1 cellular context compared by ENCODE assay signal in the genomic region with DNA sequence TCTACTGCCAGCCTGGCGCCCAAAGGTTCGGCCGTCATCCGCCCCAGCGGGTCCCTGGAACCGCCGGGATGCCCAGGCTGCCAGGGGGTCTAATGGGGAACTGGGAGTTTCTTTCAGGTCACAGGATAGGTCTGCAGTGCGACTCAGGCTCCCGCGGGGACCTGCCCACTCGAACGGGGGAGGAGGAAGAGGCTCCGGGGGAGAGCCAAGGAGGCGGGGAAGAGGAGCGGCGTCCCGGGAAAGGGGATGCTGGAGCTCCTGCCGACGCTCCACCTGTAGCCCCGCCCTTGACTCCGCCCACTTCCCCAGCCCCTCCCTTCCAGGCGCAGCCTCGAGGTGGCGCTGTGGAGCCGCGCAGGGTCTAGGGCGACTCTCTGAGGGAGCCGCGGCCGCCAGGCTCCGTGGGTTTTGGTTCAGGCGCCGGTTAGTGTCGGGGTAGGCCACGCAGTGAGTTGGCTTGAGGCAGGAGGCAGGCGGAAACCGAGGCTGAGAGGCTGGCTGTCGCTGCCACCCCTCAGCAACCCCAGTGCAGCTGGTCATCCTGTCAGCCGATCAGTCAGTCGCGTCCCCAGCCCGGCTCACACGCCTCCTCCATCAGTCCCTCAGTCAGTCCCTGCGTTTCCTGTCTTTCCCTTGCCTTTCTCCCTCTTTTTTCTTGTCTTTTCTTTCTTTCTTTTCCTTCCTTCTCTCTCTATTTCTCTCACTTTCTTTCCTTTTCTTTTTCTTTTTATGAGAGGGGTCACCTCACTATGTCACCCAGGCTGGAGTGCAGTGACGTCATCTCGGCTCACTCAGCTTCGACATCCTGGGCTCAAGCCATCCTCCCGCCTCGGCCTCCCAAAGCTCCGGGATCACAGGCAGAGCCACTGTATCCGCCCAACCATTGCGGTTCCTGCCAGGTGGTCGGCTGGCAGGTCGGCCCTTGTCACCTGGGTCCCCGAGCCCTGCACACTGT.
A peak's percentile ranks its signal among the peaks of the same experiment; 100 is the strongest.
TF ChIP-seq lines count a peak whose summit lies in the region.

No MANE protein-coding gene starts in this region.

TF ChIP-seq in HepG2, 621 proteins besides CTCF, POLR2A, EP300 and RAD21 (continued from another document and continues in another):
- TF ChIP-seq, protein P1, sequence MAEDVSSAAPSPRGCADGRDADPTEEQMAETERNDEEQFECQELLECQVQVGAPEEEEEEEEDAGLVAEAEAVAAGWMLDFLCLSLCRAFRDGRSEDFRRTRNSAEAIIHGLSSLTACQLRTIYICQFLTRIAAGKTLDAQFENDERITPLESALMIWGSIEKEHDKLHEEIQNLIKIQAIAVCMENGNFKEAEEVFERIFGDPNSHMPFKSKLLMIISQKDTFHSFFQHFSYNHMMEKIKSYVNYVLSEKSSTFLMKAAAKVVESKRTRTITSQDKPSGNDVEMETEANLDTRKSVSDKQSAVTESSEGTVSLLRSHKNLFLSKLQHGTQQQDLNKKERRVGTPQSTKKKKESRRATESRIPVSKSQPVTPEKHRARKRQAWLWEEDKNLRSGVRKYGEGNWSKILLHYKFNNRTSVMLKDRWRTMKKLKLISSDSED (CRISPR knock-in tag; IDR thresholded peaks at IDR 0.05): no peak
- peak; percentile 47 for TF ChIP-seq TAF15 (IDR thresholded peaks at IDR 0.05; ENCODE audit: low read depth, low read length, poor library complexity, severe bottlenecking)
- TF ChIP-seq, protein P2, sequence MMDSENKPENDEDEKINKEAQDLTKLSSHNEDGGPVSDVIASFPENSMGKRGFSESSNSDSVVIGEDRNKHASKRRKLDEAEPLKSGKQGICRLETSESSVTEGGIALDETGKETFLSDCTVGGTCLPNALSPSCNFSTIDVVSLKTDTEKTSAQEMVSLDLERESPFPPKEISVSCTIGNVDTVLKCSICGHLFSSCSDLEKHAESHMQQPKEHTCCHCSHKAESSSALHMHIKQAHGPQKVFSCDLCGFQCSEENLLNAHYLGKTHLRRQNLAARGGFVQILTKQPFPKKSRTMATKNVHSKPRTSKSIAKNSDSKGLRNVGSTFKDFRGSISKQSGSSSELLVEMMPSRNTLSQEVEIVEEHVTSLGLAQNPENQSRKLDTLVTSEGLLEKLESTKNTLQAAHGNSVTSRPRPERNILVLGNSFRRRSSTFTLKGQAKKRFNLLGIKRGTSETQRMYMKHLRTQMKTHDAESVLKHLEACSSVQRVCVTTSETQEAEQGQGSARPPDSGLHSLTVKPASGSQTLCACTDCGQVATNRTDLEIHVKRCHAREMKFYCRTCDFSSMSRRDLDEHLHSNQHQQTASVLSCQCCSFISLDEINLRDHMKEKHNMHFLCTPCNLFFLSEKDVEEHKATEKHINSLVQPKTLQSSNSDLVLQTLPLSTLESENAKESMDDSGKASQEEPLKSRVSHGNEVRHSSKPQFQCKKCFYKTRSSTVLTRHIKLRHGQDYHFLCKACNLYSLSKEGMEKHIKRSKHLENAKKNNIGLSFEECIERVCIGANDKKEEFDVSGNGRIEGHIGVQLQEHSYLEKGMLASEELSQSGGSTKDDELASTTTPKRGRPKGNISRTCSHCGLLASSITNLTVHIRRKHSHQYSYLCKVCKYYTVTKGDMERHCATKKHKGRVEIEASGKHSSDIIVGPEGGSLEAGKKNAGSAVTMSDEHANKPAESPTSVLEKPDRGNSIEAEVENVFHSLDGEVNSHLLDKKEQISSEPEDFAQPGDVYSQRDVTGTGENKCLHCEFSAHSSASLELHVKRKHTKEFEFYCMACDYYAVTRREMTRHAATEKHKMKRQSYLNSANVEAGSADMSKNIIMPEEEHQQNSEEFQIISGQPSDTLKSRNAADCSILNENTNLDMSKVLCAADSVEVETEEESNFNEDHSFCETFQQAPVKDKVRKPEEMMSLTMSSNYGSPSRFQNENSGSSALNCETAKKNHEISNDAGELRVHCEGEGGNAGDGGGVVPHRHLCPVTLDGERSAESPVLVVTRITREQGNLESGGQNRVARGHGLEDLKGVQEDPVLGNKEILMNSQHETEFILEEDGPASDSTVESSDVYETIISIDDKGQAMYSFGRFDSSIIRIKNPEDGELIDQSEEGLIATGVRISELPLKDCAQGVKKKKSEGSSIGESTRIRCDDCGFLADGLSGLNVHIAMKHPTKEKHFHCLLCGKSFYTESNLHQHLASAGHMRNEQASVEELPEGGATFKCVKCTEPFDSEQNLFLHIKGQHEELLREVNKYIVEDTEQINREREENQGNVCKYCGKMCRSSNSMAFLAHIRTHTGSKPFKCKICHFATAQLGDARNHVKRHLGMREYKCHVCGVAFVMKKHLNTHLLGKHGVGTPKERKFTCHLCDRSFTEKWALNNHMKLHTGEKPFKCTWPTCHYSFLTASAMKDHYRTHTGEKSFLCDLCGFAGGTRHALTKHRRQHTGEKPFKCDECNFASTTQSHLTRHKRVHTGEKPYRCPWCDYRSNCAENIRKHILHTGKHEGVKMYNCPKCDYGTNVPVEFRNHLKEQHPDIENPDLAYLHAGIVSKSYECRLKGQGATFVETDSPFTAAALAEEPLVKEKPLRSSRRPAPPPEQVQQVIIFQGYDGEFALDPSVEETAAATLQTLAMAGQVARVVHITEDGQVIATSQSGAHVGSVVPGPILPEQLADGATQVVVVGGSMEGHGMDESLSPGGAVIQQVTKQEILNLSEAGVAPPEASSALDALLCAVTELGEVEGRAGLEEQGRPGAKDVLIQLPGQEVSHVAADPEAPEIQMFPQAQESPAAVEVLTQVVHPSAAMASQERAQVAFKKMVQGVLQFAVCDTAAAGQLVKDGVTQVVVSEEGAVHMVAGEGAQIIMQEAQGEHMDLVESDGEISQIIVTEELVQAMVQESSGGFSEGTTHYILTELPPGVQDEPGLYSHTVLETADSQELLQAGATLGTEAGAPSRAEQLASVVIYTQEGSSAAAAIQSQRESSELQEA (CRISPR knock-in tag; IDR thresholded peaks at IDR 0.05; ENCODE audit: not compliant biosample characterization): peak; percentile 60
- TF ChIP-seq ZNF557 (CRISPR knock-in tag; IDR thresholded peaks at IDR 0.05): no peak
- TF ChIP-seq ZBTB3 (CRISPR knock-in tag; IDR thresholded peaks at IDR 0.05; ENCODE audit: borderline replicate concordance, low read depth): no peak
- TF ChIP-seq ZNF12 (CRISPR knock-in tag; IDR thresholded peaks at IDR 0.05): no peak
- no peak for TF ChIP-seq ZNF101 (CRISPR knock-in tag; IDR thresholded peaks at IDR 0.05; ENCODE audit: borderline replicate concordance, low read depth)
- no peak for TF ChIP-seq ZBTB7A (CRISPR knock-in tag; IDR thresholded peaks at IDR 0.05)
- TF ChIP-seq, protein P3, sequence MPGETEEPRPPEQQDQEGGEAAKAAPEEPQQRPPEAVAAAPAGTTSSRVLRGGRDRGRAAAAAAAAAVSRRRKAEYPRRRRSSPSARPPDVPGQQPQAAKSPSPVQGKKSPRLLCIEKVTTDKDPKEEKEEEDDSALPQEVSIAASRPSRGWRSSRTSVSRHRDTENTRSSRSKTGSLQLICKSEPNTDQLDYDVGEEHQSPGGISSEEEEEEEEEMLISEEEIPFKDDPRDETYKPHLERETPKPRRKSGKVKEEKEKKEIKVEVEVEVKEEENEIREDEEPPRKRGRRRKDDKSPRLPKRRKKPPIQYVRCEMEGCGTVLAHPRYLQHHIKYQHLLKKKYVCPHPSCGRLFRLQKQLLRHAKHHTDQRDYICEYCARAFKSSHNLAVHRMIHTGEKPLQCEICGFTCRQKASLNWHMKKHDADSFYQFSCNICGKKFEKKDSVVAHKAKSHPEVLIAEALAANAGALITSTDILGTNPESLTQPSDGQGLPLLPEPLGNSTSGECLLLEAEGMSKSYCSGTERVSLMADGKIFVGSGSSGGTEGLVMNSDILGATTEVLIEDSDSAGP (CRISPR knock-in tag; IDR thresholded peaks at IDR 0.05; ENCODE audit: borderline replicate concordance): peak; percentile 21; the same call in 1 of the 2 replicates
- TF ChIP-seq STAG1 (CRISPR knock-in tag; IDR thresholded peaks at IDR 0.05): peak; percentile 70
- TF ChIP-seq, protein P4, sequence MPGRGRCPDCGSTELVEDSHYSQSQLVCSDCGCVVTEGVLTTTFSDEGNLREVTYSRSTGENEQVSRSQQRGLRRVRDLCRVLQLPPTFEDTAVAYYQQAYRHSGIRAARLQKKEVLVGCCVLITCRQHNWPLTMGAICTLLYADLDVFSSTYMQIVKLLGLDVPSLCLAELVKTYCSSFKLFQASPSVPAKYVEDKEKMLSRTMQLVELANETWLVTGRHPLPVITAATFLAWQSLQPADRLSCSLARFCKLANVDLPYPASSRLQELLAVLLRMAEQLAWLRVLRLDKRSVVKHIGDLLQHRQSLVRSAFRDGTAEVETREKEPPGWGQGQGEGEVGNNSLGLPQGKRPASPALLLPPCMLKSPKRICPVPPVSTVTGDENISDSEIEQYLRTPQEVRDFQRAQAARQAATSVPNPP (CRISPR knock-in tag; IDR thresholded peaks at IDR 0.05): no peak
- TF ChIP-seq, protein P5, sequence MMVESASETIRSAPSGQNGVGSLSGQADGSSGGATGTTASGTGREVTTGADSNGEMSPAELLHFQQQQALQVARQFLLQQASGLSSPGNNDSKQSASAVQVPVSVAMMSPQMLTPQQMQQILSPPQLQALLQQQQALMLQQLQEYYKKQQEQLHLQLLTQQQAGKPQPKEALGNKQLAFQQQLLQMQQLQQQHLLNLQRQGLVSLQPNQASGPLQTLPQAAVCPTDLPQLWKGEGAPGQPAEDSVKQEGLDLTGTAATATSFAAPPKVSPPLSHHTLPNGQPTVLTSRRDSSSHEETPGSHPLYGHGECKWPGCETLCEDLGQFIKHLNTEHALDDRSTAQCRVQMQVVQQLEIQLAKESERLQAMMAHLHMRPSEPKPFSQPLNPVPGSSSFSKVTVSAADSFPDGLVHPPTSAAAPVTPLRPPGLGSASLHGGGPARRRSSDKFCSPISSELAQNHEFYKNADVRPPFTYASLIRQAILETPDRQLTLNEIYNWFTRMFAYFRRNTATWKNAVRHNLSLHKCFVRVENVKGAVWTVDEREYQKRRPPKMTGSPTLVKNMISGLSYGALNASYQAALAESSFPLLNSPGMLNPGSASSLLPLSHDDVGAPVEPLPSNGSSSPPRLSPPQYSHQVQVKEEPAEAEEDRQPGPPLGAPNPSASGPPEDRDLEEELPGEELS (CRISPR knock-in tag; IDR thresholded peaks at IDR 0.05): peak; percentile 33; the same call in 1 of the 2 replicates
- TF ChIP-seq, protein P6, sequence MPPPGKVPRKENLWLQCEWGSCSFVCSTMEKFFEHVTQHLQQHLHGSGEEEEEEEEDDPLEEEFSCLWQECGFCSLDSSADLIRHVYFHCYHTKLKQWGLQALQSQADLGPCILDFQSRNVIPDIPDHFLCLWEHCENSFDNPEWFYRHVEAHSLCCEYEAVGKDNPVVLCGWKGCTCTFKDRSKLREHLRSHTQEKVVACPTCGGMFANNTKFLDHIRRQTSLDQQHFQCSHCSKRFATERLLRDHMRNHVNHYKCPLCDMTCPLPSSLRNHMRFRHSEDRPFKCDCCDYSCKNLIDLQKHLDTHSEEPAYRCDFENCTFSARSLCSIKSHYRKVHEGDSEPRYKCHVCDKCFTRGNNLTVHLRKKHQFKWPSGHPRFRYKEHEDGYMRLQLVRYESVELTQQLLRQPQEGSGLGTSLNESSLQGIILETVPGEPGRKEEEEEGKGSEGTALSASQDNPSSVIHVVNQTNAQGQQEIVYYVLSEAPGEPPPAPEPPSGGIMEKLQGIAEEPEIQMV (CRISPR knock-in tag; IDR thresholded peaks at IDR 0.05; ENCODE audit: low read depth): 0 out of 2 replicates have a peak, but pooled peaks have one; percentile 45
- TF ChIP-seq, protein P7, sequence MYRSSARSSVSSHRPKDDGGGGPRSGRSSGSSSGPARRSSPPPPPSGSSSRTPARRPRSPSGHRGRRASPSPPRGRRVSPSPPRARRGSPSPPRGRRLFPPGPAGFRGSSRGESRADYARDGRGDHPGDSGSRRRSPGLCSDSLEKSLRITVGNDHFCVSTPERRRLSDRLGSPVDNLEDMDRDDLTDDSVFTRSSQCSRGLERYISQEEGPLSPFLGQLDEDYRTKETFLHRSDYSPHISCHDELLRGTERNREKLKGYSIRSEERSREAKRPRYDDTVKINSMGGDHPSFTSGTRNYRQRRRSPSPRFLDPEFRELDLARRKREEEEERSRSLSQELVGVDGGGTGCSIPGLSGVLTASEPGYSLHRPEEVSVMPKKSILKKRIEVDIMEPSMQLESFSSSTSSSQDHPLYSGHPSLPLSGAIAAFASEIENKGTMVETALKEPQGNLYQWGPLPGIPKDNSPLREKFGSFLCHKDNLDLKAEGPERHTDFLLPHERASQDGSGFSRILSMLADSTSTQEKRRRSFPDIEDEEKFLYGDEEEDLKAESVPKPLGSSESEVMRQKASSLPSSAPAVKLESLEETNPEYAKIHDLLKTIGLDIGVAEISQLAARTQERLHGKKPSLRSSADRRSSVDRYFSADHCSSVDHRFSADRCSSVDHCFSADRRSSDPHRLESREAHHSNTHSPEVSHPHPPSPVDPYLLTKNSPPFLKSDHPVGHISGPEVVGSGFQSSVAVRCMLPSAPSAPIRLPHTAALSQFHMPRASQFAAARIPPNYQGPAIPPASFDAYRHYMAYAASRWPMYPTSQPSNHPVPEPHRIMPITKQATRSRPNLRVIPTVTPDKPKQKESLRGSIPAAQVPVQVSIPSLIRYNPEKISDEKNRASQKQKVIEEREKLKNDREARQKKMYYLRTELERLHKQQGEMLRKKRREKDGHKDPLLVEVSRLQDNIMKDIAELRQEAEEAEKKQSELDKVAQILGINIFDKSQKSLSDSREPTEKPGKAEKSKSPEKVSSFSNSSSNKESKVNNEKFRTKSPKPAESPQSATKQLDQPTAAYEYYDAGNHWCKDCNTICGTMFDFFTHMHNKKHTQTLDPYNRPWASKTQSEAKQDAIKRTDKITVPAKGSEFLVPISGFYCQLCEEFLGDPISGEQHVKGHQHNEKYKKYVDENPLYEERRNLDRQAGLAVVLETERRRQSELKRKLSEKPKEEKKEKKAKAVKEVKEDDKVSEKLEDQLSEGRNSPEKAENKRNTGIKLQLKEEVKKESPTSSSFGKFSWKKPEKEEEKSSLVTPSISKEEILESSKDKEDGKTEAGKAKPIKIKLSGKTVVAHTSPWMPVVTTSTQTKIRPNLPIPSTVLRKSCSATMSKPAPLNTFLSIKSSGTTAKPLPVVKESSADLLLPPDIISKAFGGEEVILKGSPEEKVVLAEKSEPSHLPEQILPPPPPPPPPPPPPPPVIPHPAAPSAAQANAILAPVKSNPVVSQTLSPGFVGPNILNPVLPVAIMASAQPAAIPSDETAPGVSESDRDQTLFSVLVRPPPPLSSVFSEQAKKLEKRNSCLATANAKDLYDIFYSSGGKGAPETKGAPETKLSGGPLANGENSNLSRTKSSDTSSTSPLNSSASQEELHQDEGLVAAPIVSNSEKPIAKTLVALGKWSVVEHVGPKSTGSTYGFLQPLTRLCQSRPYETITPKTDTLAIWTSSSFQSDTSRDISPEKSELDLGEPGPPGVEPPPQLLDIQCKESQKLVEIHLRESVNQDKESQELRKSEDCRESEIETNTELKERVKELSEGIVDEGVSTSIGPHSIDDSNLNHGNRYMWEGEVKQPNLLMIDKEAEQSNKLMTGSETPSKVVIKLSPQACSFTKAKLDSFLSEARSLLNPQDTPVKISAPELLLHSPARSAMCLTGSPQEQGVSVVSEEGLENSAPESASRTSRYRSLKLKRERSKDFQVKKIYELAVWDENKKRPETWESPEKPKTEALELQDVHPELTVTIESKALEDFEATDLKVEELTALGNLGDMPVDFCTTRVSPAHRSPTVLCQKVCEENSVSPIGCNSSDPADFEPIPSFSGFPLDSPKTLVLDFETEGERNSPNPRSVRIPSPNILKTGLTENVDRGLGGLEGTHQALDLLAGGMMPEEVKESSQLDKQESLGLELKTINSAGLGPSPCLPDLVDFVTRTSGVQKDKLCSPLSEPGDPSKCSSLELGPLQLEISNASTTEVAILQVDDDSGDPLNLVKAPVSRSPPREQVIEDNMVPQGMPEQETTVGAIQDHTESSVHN (CRISPR knock-in tag; IDR thresholded peaks at IDR 0.05): peak; percentile 56; the same call in 1 of the 2 replicates
- no peak for TF ChIP-seq ZNF629 (CRISPR knock-in tag; conservative IDR thresholded peaks at IDR 0.05)
- 0 out of 2 replicates have a peak, but pooled peaks have one; percentile 22 for TF ChIP-seq DMAP1 (CRISPR knock-in tag; IDR thresholded peaks at IDR 0.05)
- no peak for TF ChIP-seq HNRNPL (IDR thresholded peaks at IDR 0.05; ENCODE audit: low read depth, low read length)
- peak; percentile 49; the same call in 1 of the 2 replicates for TF ChIP-seq ZMYM4 (CRISPR knock-in tag; IDR thresholded peaks at IDR 0.05)
- TF ChIP-seq ZNF569 (CRISPR knock-in tag; IDR thresholded peaks at IDR 0.05; ENCODE audit: borderline replicate concordance): no peak
- TF ChIP-seq ZNF34 (CRISPR knock-in tag; IDR thresholded peaks at IDR 0.05; ENCODE audit: borderline replicate concordance): 0 out of 2 replicates have a peak, but pooled peaks have one; percentile 53
